ENCODE assay signal across 9 cellular contexts in genomic region chr11:118820412-118821357, GRCh38. TPM values are rescaled to one million over a fixed set of nuclear protein-coding genes. Genes with fewer than 3 reads are reported as not detected.
DNase-seq lines count a peak whose midpoint lies in the region; ATAC-seq, FAIRE-seq and TF ChIP-seq lines count a peak whose summit lies in the region.
"Had no signal": no experiment of that assay in that cellular context is flagged by ENCODE, and none has a peak within 500 bp of the region (broad histone marks: within the 10 kb centered on the region; RNA-seq: fewer than 3 reads in every experiment).

No MANE protein-coding gene starts in this region.

- no peak overlapping the region for H2AFZ ChIP-seq in OCI-LY1 (ENCODE audit: low read length)

- ATAC-seq in GM18907 (IDR thresholded peaks at IDR 0.05; ENCODE audit: unreplicated experiment) (peak; percentile 88), HG02981 (IDR thresholded peaks at IDR 0.05; ENCODE audit: unreplicated experiment) (peak; percentile 86)

- H4K20me1 ChIP-seq in OCI-LY1 (ENCODE audit: insufficient read depth, low read length), result no peaks in the 10 kb centered on the region

- no peaks in the 10 kb centered on the region for H3K9me2 ChIP-seq in OCI-LY1 (ENCODE audit: low read depth, low read length)

- peak; percentile 13 for TF ChIP-seq POLR2A in prostate gland (IDR thresholded peaks at IDR 0.05)

- no peak for TF ChIP-seq CTCF in AG10803 (conservative IDR thresholded peaks at IDR 0.05; ENCODE audit: low read length)
- TF ChIP-seq CTCF in OCI-LY1 (IDR thresholded peaks at IDR 0.05; ENCODE audit: low read length), result no peak
- TF ChIP-seq CTCF in prostate gland (IDR thresholded peaks at IDR 0.05), result peak in 1 of 4 experiments; percentile 14

- H3K27ac ChIP-seq in OCI-LY1 (ENCODE audit: low read depth, low read length, poor library complexity, severe bottlenecking) (peak overlapping the region; percentile 99), prostate gland (peak overlapping the region; percentile 77 to 79)
- H3K27ac ChIP-seq: HL-60 had no signal

- FAIRE-seq in frontal cortex (lab: Jason Lieb, UNC), result no peak

- intact Hi-C loops in prostate gland (cut with DNase I), result no loop called here

- peak overlapping the region; percentile 69 for H3K4me2 ChIP-seq in OCI-LY1 (ENCODE audit: low read length)

- H3K9me3 ChIP-seq in OCI-LY1 (ENCODE audit: low read length), result no peaks in the 10 kb centered on the region
- no peaks in the 10 kb centered on the region for H3K9me3 ChIP-seq in prostate gland

- H3K4me1 ChIP-seq in OCI-LY1 (ENCODE audit: insufficient read depth, low read length, severe bottlenecking), result peaks cover 54% of the 10 kb centered on the region
- peaks cover 3% of the 10 kb centered on the region for H3K4me1 ChIP-seq in prostate gland (replicated peaks)

- H3F3A ChIP-seq in OCI-LY1 (ENCODE audit: insufficient read depth, low read length), result peaks cover 3% of the 10 kb centered on the region; the same call in 1 of the 2 replicates

- no peaks in the 10 kb centered on the region for H3K36me3 ChIP-seq in OCI-LY1 (ENCODE audit: insufficient read depth, low read length)
- H3K36me3 ChIP-seq in prostate gland, result no peaks in the 10 kb centered on the region

- H3K27me3 ChIP-seq in OCI-LY1 (ENCODE audit: insufficient read depth, low read length) (no peaks in the 10 kb centered on the region), prostate gland (replicated peaks; ENCODE audit: insufficient read depth) (no peaks in the 10 kb centered on the region)

- H3K79me2 ChIP-seq in OCI-LY1 (ENCODE audit: insufficient read depth, low read length), result no peaks in the 10 kb centered on the region

- DNase-seq in AG10803 (ENCODE audit: low read depth) (peak; percentile 0), frontal cortex (ENCODE audit: low spot score in 2 of 2) (peak; percentile 11 to 40), prostate gland (ENCODE audit: low spot score) (peak; percentile 94), islet precursor cell (no peak)
- DNase-seq in stimulated activated CD4-positive, alpha-beta T cell treated with anti-CD3 and anti-CD28 coated beads, Interleukin-4, amount 100 ng/mL, for 1 hour, result no peak

- H3K9ac ChIP-seq in OCI-LY1 (ENCODE audit: low read length), result peak overlapping the region; percentile 66

- WGBS in prostate gland, result 27% methylated on average over 14 of the region's 14 CpGs

- H3K4me3 ChIP-seq in AG10803 (ENCODE audit: low read length) (no peak overlapping the region), OCI-LY1 (ENCODE audit: low read depth, low read length, poor library complexity, severe bottlenecking) (peak overlapping the region; percentile 44), prostate gland (no peak overlapping the region)

RNA-seq across cellular contexts. Expression of gene DDX6, which starts 29.7 kb away (rescaled TPM):
- total RNA-seq in frontal cortex (236 TPM), prostate gland (100 to 1,000 TPM; 122 to 127 TPM)

Comparison
In these comparisons a context has a peak if more than half of its experiments do, and no peak if none do; other contexts are left out.
1. DNase-seq: peak in AG10803 (single experiment), frontal cortex (2 of 2) and prostate gland (single experiment); none in islet precursor cell (single experiment) and stimulated activated CD4-positive, alpha-beta T cell treated with anti-CD3 and anti-CD28 coated beads, Interleukin-4, amount 100 ng/mL, for 1 hour (single experiment).